10 cellular contexts compared by ENCODE assay signal in the genomic region with DNA sequence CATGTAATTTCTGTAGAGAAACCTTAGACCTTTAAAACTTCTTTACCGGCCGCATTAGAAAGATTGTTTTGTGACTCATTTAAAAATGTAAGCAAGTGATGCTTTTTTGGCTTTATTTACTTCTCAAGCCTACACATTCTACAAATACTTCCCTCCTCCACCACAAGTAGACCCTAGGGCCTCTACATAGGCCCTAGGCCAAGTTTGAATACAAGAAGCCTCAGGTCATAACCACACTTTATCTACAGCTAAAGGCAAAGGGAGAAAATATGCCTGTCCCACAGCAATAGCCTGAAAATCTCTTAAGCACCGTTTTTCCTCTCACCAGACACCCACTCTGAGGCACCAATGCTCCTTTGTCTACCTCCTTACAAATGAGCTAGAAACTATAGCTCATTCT. TPM values are rescaled to one million over a fixed set of nuclear protein-coding genes. Genes with fewer than 3 reads are reported as not detected.
DNase-seq lines count a peak whose midpoint lies in the region; ATAC-seq, FAIRE-seq and TF ChIP-seq lines count a peak whose summit lies in the region.
"Had no signal": no experiment of that assay in that cellular context is flagged by ENCODE, and none has a peak within 500 bp of the region (broad histone marks: within the 10 kb centered on the region; RNA-seq: fewer than 3 reads in every experiment).

No MANE protein-coding gene starts in this region.

- FAIRE-seq in kidney (lab: Jason Lieb, UNC), result no peak
- FAIRE-seq: D721Med had no signal

- H3K4me3 ChIP-seq in AG04450 (ENCODE audit: low read depth, low read length) (no peak overlapping the region), HUES64 (ENCODE audit: low read length) (no peak overlapping the region), endodermal cell (ENCODE audit: low read length) (no peak overlapping the region), kidney (ENCODE audit: low read length in 2 of 2) (no peak overlapping the region), OCI-LY7 (ENCODE audit: low read depth, low read length, poor library complexity, severe bottlenecking) (no peak overlapping the region)

- H3K4me1 ChIP-seq in HUES64 (ENCODE audit: insufficient read depth, low read length), result peaks cover 39% of the 10 kb centered on the region
- no peaks in the 10 kb centered on the region for H3K4me1 ChIP-seq in endodermal cell (ENCODE audit: control insufficient read depth, insufficient read depth, low read length)
- H3K4me1 ChIP-seq in kidney (ENCODE audit: control insufficient read depth in 1 of 2, insufficient read depth in 1 of 2, low read depth in 1 of 2, low read length in 2 of 2), result no peaks in the 10 kb centered on the region
- no peaks in the 10 kb centered on the region for H3K4me1 ChIP-seq in OCI-LY7 (ENCODE audit: insufficient read depth, low read length, poor library complexity, severe bottlenecking)

- DNase-seq in AG04450 (ENCODE audit: low read depth, low spot score), result peak; percentile 91
- no peak for DNase-seq in endodermal cell
- DNase-seq in kidney, result no peak
- DNase-seq in NCI-H1436 (lab: John Stamatoyannopoulos, UW), result no peak
- no peak for DNase-seq in OCI-LY7 (ENCODE audit: low spot score)
- DNase-seq: MV-4-11 had no signal

- H3K36me3 ChIP-seq in HUES64 (ENCODE audit: insufficient read depth, low read length) (peaks cover 80% of the 10 kb centered on the region), endodermal cell (ENCODE audit: control insufficient read depth, insufficient read depth, low read length) (peaks cover 86% of the 10 kb centered on the region), kidney (ENCODE audit: control insufficient read depth in 1 of 2, insufficient read depth in 2 of 2, low read length in 2 of 2) (peaks cover 12 to 23% of the 10 kb centered on the region in 2 donors), OCI-LY7 (ENCODE audit: insufficient read depth, low read length) (peaks cover 92% of the 10 kb centered on the region)

- intact Hi-C loops in kidney (cut with DNase I) (no loop called here), OCI-LY7 (cut with micrococcal nuclease; ENCODE audit: unreplicated experiment) (no loop called here)

- ATAC-seq in HG03354 (IDR thresholded peaks at IDR 0.05; ENCODE audit: poor library complexity, severe bottlenecking, unreplicated experiment), result no peak

- POLR2A ChIA-PET in AG04450 (lab: Yijun Ruan, JAX), result interaction anchor here (0.6 to 1.7 kb wide), 11 partner anchors 11 to 64 kb away, joined by 3 to 11 read pairs (median 4); partner anchors contain the start of gene CSNK1A1
- POLR2A ChIA-PET in OCI-LY7 (lab: Charles Lee), result interaction anchor here (0.5 to 1.8 kb wide), 4 partner anchors 15 to 111 kb away, joined by 3 to 11 read pairs (median 4); no protein-coding TSS in a partner anchor

- no peaks in the 10 kb centered on the region for H4K20me1 ChIP-seq in OCI-LY7 (ENCODE audit: insufficient read depth, low read length)

- H3K4me1 Mint-ChIP-seq in endodermal cell (peaks cover 7% of the 10 kb centered on the region), nephron (peaks cover 11% of the 10 kb centered on the region)

- TF ChIP-seq CTCF in AG04450 (IDR thresholded peaks at IDR 0.05; ENCODE audit: low read depth, low read length), result no peak; the same call in 1 of the 2 replicates
- TF ChIP-seq CTCF in endodermal cell (conservative IDR thresholded peaks at IDR 0.05), result no peak
- TF ChIP-seq CTCF in nephron (IDR thresholded peaks at IDR 0.05; ENCODE audit: unreplicated experiment in 3 of 3), result no peak
- TF ChIP-seq CTCF in kidney (IDR thresholded peaks at IDR 0.05; ENCODE audit: borderline replicate concordance, extremely low read depth, insufficient read depth), result no peak
- TF ChIP-seq CTCF in OCI-LY7 (conservative IDR thresholded peaks at IDR 0.05; ENCODE audit: low read length), result no peak

- H3K27me3 ChIP-seq in AG04450 (ENCODE audit: control insufficient read depth, insufficient read depth, low read length) (no peaks in the 10 kb centered on the region), HUES64 (ENCODE audit: insufficient read depth, low read length) (no peaks in the 10 kb centered on the region), endodermal cell (ENCODE audit: control insufficient read depth, insufficient read depth, low read length, poor library complexity, severe bottlenecking) (no peaks in the 10 kb centered on the region)

- peaks cover 57% of the 10 kb centered on the region for H3K36me3 Mint-ChIP-seq in endodermal cell (ENCODE audit: low read depth)
- H3K36me3 Mint-ChIP-seq in nephron (ENCODE audit: low read depth), result peaks cover 63% of the 10 kb centered on the region

- H3K79me2 ChIP-seq in OCI-LY7 (ENCODE audit: insufficient read depth, low read depth, low read length), result no peaks in the 10 kb centered on the region

- BruUV-seq in OCI-LY7 (replicated peaks; lab: Mats Ljungman, UMichigan), result no TSS peak

- CTCF ChIA-PET in AG04450 (lab: Charles Lee), result interaction anchor here (0.5 to 1.9 kb wide), 4 partner anchors 11 to 67 kb away, joined by 4 to 5 read pairs (median 4); no protein-coding TSS in a partner anchor
- CTCF ChIA-PET in OCI-LY7 (lab: Charles Lee; ENCODE audit: unreplicated experiment), result no interaction called here

- H3K27me3 Mint-ChIP-seq in endodermal cell (ENCODE audit: insufficient read depth) (no peaks in the 10 kb centered on the region), nephron (ENCODE audit: low read depth) (no peaks in the 10 kb centered on the region)

- no peak overlapping the region for H2AFZ ChIP-seq in OCI-LY7 (ENCODE audit: low read length)

- no peaks in the 10 kb centered on the region for H3K9me3 Mint-ChIP-seq in endodermal cell
- no peaks in the 10 kb centered on the region for H3K9me3 Mint-ChIP-seq in nephron

- H3K27ac Mint-ChIP-seq in endodermal cell (peak overlapping the region; percentile 56), nephron (peak overlapping the region in 2 of 3 experiments; percentile 32 to 66)

- no peak overlapping the region for H3K9ac ChIP-seq in HUES64 (ENCODE audit: low read depth, low read length)
- no peak overlapping the region for H3K9ac ChIP-seq in endodermal cell (ENCODE audit: extremely low read depth, low read length, poor library complexity, severe bottlenecking)
- H3K9ac ChIP-seq in kidney (ENCODE audit: low read length in 2 of 2), result no peak overlapping the region

- H3K9me2 ChIP-seq in OCI-LY7 (ENCODE audit: insufficient read depth, low read length), result no peaks in the 10 kb centered on the region

- peak overlapping the region; percentile 85 for H3K27ac ChIP-seq in AG04450 (ENCODE audit: low read depth, low read length)
- H3K27ac ChIP-seq in HUES64 (ENCODE audit: low read depth, low read length), result peak overlapping the region; percentile 69; the same call in 1 of the 2 replicates
- H3K27ac ChIP-seq in endodermal cell (ENCODE audit: low read depth, low read length), result no peak overlapping the region
- H3K27ac ChIP-seq in kidney (ENCODE audit: low read depth in 2 of 2, low read length in 2 of 2), result no peak overlapping the region
- no peak overlapping the region for H3K27ac ChIP-seq in OCI-LY7 (ENCODE audit: low read depth, low read length, poor library complexity, severe bottlenecking)

- H3K9me3 ChIP-seq in AG04450 (ENCODE audit: control insufficient read depth, insufficient read depth, low read length), result no peaks in the 10 kb centered on the region
- no peaks in the 10 kb centered on the region for H3K9me3 ChIP-seq in HUES64 (ENCODE audit: insufficient read depth, low read depth, low read length)
- H3K9me3 ChIP-seq in endodermal cell (ENCODE audit: control insufficient read depth, low read length), result no peaks in the 10 kb centered on the region
- H3K9me3 ChIP-seq in kidney (ENCODE audit: control insufficient read depth in 1 of 2, low read length in 2 of 2), result no peaks in the 10 kb centered on the region
- no peaks in the 10 kb centered on the region for H3K9me3 ChIP-seq in OCI-LY7 (ENCODE audit: low read length)

- 62% methylated on average over 3 of the region's 3 CpGs for WGBS in HUES64
- WGBS in endodermal cell (ENCODE audit: insufficient coverage in 1 of 2, insufficient read length in 1 of 2), 2 experiments, result 81 to 85% methylated on average over 3 of the region's 3 CpGs

- H3K4me3 Mint-ChIP-seq in endodermal cell (no peak overlapping the region), nephron (no peak overlapping the region)

- no peak overlapping the region for H3K4me2 ChIP-seq in OCI-LY7 (ENCODE audit: low read length)

RNA-seq across cellular contexts. Expression of gene CSNK1A1, which starts 53.9 kb away (rescaled TPM):
- polyA plus RNA-seq in AG04450 (2011; rRNA removed) (260 and 329 TPM in 2 replicates), kidney (ENCODE audit: insufficient read depth, low read depth, low replicate concordance) (63.9 TPM)
- 434 and 500 TPM in 2 replicates for polyA minus RNA-seq in AG04450 (2011; rRNA and poly(A)+ RNA removed)
- 155 TPM for polyA plus RNA-seq in HUES64 (2013, experiment 1 of 2)
- 160 TPM for polyA plus RNA-seq in HUES64 (2013, experiment 2 of 2)
- total RNA-seq in endodermal cell (100 to 1,000 TPM; 198 to 214 TPM), kidney (221 TPM), OCI-LY7 (2022) (187 and 189 TPM in 2 replicates)
- polyA plus RNA-seq in endodermal cell (2013, experiment 1 of 2), result 175 TPM
- polyA plus RNA-seq in endodermal cell (2013, experiment 2 of 2), result 176 TPM
- 161 and 176 TPM in 2 replicates for total RNA-seq in OCI-LY7 (2014; rRNA removed; shearing (Covaris generic))

Comparison
In these comparisons a context has a peak if more than half of its experiments do, and no peak if none do; other contexts are left out.
1. H3K27ac ChIP-seq: peak in AG04450 (single experiment) and HUES64 (single experiment); none in endodermal cell (single experiment), kidney (0 of 2) and OCI-LY7 (single experiment).